15 cellular contexts compared by ENCODE assay signal in the genomic region with DNA sequence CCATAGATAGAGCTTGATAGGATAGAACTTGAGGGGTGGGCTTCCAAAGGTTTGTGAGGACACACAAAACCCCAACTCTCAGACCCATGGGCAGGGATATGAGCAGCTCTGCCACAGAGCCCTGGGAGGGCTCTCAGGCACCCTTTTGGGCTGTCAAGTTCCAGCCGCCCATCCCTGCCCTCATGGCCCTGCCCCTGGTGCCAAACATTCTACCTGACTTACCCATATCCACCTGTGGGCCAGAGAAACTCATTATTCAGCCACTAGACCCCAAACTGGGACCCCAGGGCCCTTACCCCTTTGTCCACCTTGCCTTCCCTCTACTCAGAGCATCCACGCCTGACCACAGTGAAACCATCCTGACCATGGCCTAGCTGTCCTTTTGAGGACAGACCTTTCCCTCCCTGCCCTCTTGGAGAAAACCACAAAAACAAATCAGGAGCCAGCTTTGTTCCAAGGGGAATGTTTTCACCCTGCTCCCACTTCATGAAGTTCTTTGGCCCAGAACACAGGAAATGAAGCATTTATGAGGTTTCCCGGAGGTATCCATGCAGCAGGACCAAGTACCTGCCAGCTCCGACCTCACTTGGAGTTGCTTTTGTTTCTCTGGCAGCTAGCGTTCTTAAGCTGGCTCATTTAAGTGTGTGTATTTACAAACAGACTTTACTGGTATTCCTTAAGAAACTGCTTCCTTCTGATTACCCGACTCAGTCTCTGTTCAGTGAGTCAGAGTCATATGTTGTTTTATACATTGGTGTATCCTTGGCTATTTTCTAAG. TPM values are rescaled to one million over a fixed set of nuclear protein-coding genes. Genes with fewer than 3 reads are reported as not detected.
DNase-seq lines count a peak whose midpoint lies in the region; ATAC-seq, FAIRE-seq and TF ChIP-seq lines count a peak whose summit lies in the region.
"Had no signal": no experiment of that assay in that cellular context is flagged by ENCODE, and none has a peak within 500 bp of the region (broad histone marks: within the 10 kb centered on the region; RNA-seq: fewer than 3 reads in every experiment).

No MANE protein-coding gene starts in this region.

- no peaks in the 10 kb centered on the region for H3K79me2 ChIP-seq in keratinocyte (ENCODE audit: control insufficient read depth, insufficient read depth, low read length)
- no peaks in the 10 kb centered on the region for H3K79me2 ChIP-seq in H9 (ENCODE audit: insufficient read depth, low read length)

- no peak overlapping the region for H2BK12ac ChIP-seq in H9 (ENCODE audit: insufficient read length, low read depth, low read length)

- peaks cover 11% of the 10 kb centered on the region for H3K4me1 ChIP-seq in keratinocyte (ENCODE audit: control insufficient read depth, extremely low read depth, insufficient read depth, low read length)
- H3K4me1 ChIP-seq in H9 (ENCODE audit: insufficient read depth, low read length), result no peaks in the 10 kb centered on the region

- no peak overlapping the region for H3K14ac ChIP-seq in H9 (ENCODE audit: insufficient read depth, low read length)

- peaks cover 14% of the 10 kb centered on the region for H3K27me3 Mint-ChIP-seq in H9 (ENCODE audit: low read depth)

- H3K79me1 ChIP-seq in H9 (ENCODE audit: insufficient read depth, low read depth, low read length, poor library complexity, severe bottlenecking), result no peaks in the 10 kb centered on the region

- H3K27ac ChIP-seq in keratinocyte (ENCODE audit: control insufficient read depth, insufficient read depth, low read length) (peak overlapping the region; percentile 26), H9 (ENCODE audit: insufficient read length, low read depth, low read length) (no peak overlapping the region)

- no peaks in the 10 kb centered on the region for H3K9me1 ChIP-seq in keratinocyte (ENCODE audit: control insufficient read depth, extremely low read depth, insufficient read depth, low read length)

- H3K4me1 Mint-ChIP-seq in H9, result no peaks in the 10 kb centered on the region
- H3K4me1 Mint-ChIP-seq: endodermal cell, nephron progenitor cell had no signal

- H3K18ac ChIP-seq in H9 (ENCODE audit: insufficient read length, low read depth, low read length), result no peak overlapping the region

- H2BK15ac ChIP-seq in H9 (ENCODE audit: low read depth, low read length), result no peak overlapping the region

- FAIRE-seq in H54 (lab: Jason Lieb, UNC) (peak; percentile 86), keratinocyte (lab: Jason Lieb, UNC) (no peak)
- FAIRE-seq: D721Med had no signal

- H3K9ac ChIP-seq in keratinocyte (ENCODE audit: control insufficient read depth, extremely low read depth, insufficient read depth, low read length), result no peak overlapping the region
- no peak overlapping the region for H3K9ac ChIP-seq in H9 (ENCODE audit: extremely low read depth, insufficient read length, low read length)

- no peak for ATAC-seq in GM18870 (IDR thresholded peaks at IDR 0.05; ENCODE audit: unreplicated experiment)
- no peak for ATAC-seq in HG02588 (IDR thresholded peaks at IDR 0.05; ENCODE audit: unreplicated experiment)

- no peaks in the 10 kb centered on the region for H3K36me3 ChIP-seq in keratinocyte (ENCODE audit: control insufficient read depth in 2 of 2, extremely low read depth in 1 of 2, insufficient read depth in 2 of 2, low read length in 2 of 2)

- H3K4me2 ChIP-seq in keratinocyte (ENCODE audit: control insufficient read depth, extremely low read depth, insufficient read depth, low read depth, low read length), result peak overlapping the region; percentile 11
- no peak overlapping the region for H3K4me2 ChIP-seq in H9 (ENCODE audit: insufficient read depth, insufficient read length, low read length)

- H2BK20ac ChIP-seq in H9 (ENCODE audit: low read depth, low read length, poor library complexity, severe bottlenecking), result no peak overlapping the region

- H3K4me3 ChIP-seq in choroid plexus epithelial cell (ENCODE audit: low read depth, low read length) (no peak overlapping the region), keratinocyte (ENCODE audit: control insufficient read depth in 2 of 3, extremely low read depth in 1 of 3, insufficient read depth in 2 of 3, low read depth in 1 of 3, low read length in 3 of 3) (no peak overlapping the region)

- dilution Hi-C loops in keratinocyte (cut with MboI; ENCODE audit: extremely low pct_ligation_motif_present, low sequenced_read_pairs), result no loop called here

- no peak overlapping the region for H4K5ac ChIP-seq in H9 (ENCODE audit: insufficient read length, low read depth, low read length)

- H3K4ac ChIP-seq in H9 (ENCODE audit: low read depth, low read length), result no peak overlapping the region

- no peak overlapping the region for H3T11ph ChIP-seq in H9 (ENCODE audit: low read length)

- no peaks in the 10 kb centered on the region for H3K27me3 ChIP-seq in keratinocyte (ENCODE audit: control insufficient read depth, extremely low read depth, insufficient read depth, low read length)
- H3K27me3 ChIP-seq in H9 (ENCODE audit: insufficient read depth, low read length), result no peaks in the 10 kb centered on the region

- no peak overlapping the region for H3K4me3 Mint-ChIP-seq in H9
- H3K4me3 Mint-ChIP-seq: endodermal cell, nephron progenitor cell had no signal

- H3K9me3 ChIP-seq in keratinocyte (ENCODE audit: control insufficient read depth, low read depth, low read length), result peaks cover 3% of the 10 kb centered on the region
- peaks cover 17% of the 10 kb centered on the region for H3K9me3 ChIP-seq in H9 (ENCODE audit: control insufficient read depth, low read depth, low read length)

- H4K20me1 ChIP-seq in keratinocyte (ENCODE audit: control insufficient read depth, extremely low read depth, insufficient read depth, low read length), result no peaks in the 10 kb centered on the region
- no peaks in the 10 kb centered on the region for H4K20me1 ChIP-seq in H9 (ENCODE audit: control insufficient read depth, insufficient read depth, insufficient read length)

- no peak overlapping the region for H4K91ac ChIP-seq in H9 (ENCODE audit: insufficient read length, low read depth, low read length)

- H3K23ac ChIP-seq in H9 (ENCODE audit: insufficient read length, low read depth, low read length), result no peak overlapping the region

- DNase-seq in H54 (ENCODE audit: insufficient read length, low spot score), result peak; percentile 19
- peak; percentile 81 for DNase-seq in choroid plexus epithelial cell (ENCODE audit: low read depth)
- no peak for DNase-seq in keratinocyte (ENCODE audit: low read depth, low spot score)
- DNase-seq in stromal cell of bone marrow (ENCODE audit: low read depth), result peak; percentile 83
- no peak for DNase-seq in H9
- no peak for DNase-seq in DMS 273 treated with DMSO at 0.1 percent for 48 hours (lab: John Stamatoyannopoulos, UW)
- DNase-seq: activated T-cell treated with anti-CD3 and anti-CD28 coated beads, Interleukin-2, amount 50 U/mL, for 1 hour; endodermal cell; KBM-7; NCI-H524 treated with DMSO at 0.1 percent for 48 hours; nephron progenitor cell; T-helper 2 cell had no signal

- H2AK5ac ChIP-seq in H9 (ENCODE audit: insufficient read length, low read length), result no peak overlapping the region

- no CpG with 5 or more reads among the region's 6 CpGs for WGBS in H9 (ENCODE audit: extremely low coverage, insufficient read length, low lambda C conversion rate)

- H2BK120ac ChIP-seq in H9 (ENCODE audit: low read depth, low read length, poor library complexity, severe bottlenecking), result no peak overlapping the region

- no peak for TF ChIP-seq POLR2A in H54 (IDR thresholded peaks at IDR 0.05; ENCODE audit: low read depth, low read length)

- peak overlapping the region; percentile 10 for H2AFZ ChIP-seq in keratinocyte (ENCODE audit: control insufficient read depth, low read length)
- no peak overlapping the region for H2AFZ ChIP-seq in H9 (ENCODE audit: low read length)

- H3K23me2 ChIP-seq in H9 (ENCODE audit: insufficient read length, low read depth, low read length, poor library complexity, severe bottlenecking), result no peaks in the 10 kb centered on the region

- no peak overlapping the region for H3K27ac Mint-ChIP-seq in H9
- H3K27ac Mint-ChIP-seq: endodermal cell, nephron progenitor cell had no signal

- peaks cover 5 to 13% (median 10%) of the 10 kb centered on the region in 3 experiments; a peak in 6 of 7 replicates for H3K36me3 Mint-ChIP-seq in H9 (ENCODE audit: insufficient read depth in 1 of 3, low read depth in 3 of 3)

- no peak overlapping the region for H4K8ac ChIP-seq in H9 (replicated peaks; ENCODE audit: insufficient read length, low read depth, low read length)

- no peak overlapping the region for H3K56ac ChIP-seq in H9 (ENCODE audit: insufficient read length, low read depth, low read length)

- H2BK5ac ChIP-seq in H9 (ENCODE audit: insufficient read length, low read length), result no peak overlapping the region

- peaks cover 31 to 39% of the 10 kb centered on the region in 2 experiments for H3K9me3 Mint-ChIP-seq in H9

- TF ChIP-seq CTCF in choroid plexus epithelial cell (conservative IDR thresholded peaks at IDR 0.05; ENCODE audit: low read depth, low read length) (no peak), keratinocyte (optimal IDR thresholded peaks at IDR 0.05 in 1 of 3, IDR thresholded peaks at IDR 0.05 in 1 of 3, conservative IDR thresholded peaks at IDR 0.05 in 1 of 3; ENCODE audit: extremely low read depth in 1 of 3, insufficient read depth in 2 of 3, low read length in 3 of 3) (no peak), H9 (conservative IDR thresholded peaks at IDR 0.05) (no peak)

RNA-seq across cellular contexts. Expression of a gene that starts 34.2 kb away (rescaled TPM):
- 0.03 TPM in 1 of 3 replicates, not detected in the others for polyA plus RNA-seq in keratinocyte
- polyA plus RNA-seq in keratinocyte (2011; ENCODE audit: low read depth), result 0.16 TPM
- not detected in 2 replicates for polyA plus RNA-seq in keratinocyte (2011; cell fraction: cytosol; rRNA removed)
- 0.08 TPM in 1 of 2 replicates, not detected in the other for polyA plus RNA-seq in keratinocyte (2011; cell fraction: nucleus; rRNA removed)
- 0.04 TPM in 1 of 2 replicates, not detected in the other for polyA plus RNA-seq in keratinocyte (2012; ENCODE audit: low replicate concordance)
- polyA minus RNA-seq in keratinocyte, result 0.16 to 0.20 TPM in 2 of 3 replicates, not detected in the other
- polyA minus RNA-seq in keratinocyte (2011; cell fraction: cytosol; rRNA and poly(A)+ RNA removed), result not detected
- 0.23 and 0.32 TPM in 2 replicates for polyA minus RNA-seq in keratinocyte (2011; cell fraction: nucleus; rRNA and poly(A)+ RNA removed)
- total RNA-seq in H9 (2021), result 0.04 TPM in 1 of 2 replicates, not detected in the other

Comparison
In these comparisons a context has a peak if more than half of its experiments do, and no peak if none do; other contexts are left out.
1. DNase-seq: peak in H54 (single experiment), choroid plexus epithelial cell (single experiment) and stromal cell of bone marrow (single experiment); none in keratinocyte (single experiment), H9 (single experiment) and DMS 273 treated with DMSO at 0.1 percent for 48 hours (single experiment).